17 cellular contexts compared by ENCODE assay signal in the genomic region with DNA sequence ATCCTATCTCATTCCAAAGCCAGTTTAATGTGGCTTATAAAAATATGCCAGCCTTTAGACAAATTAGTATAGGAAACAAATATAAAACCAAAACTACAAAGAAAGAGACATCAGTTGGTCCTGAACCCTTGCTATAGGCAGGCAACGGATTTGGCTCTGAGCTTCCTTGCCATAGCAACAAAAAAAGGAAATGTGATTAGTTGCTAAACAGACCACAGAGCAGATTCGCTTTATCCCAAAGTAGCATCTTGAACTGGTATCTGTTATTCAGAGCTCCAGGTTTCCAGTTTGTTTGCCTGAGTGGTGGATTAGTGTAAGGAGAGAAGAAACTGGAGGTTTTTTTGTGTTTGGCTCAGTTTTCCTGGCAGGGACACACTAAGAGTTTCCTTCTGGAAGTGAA. TPM values are rescaled to one million over a fixed set of nuclear protein-coding genes. Genes with fewer than 3 reads are reported as not detected.
DNase-seq lines count a peak whose midpoint lies in the region; ATAC-seq and TF ChIP-seq lines count a peak whose summit lies in the region.
"Had no signal": no experiment of that assay in that cellular context is flagged by ENCODE, and none has a peak within 500 bp of the region (broad histone marks: within the 10 kb centered on the region; RNA-seq: fewer than 3 reads in every experiment).

No MANE protein-coding gene starts in this region.

- no peak overlapping the region for H3K4me3 ChIP-seq in BE2C (ENCODE audit: low read depth, low read length)
- H3K4me3 ChIP-seq: ovary, sigmoid colon, tibial nerve had no signal

- peak; percentile 35 for DNase-seq in BE2C
- DNase-seq in CD1c-positive myeloid dendritic cell (ENCODE audit: extremely low spot score) = peak; percentile 52
- DNase-seq in OCI-M1 (lab: John Stamatoyannopoulos, UW) = peak; percentile 8
- no peak for DNase-seq in SW 1271 (lab: John Stamatoyannopoulos, UW)
- DNase-seq in activated CD8-positive, alpha-beta memory T cell treated with anti-CD3 and anti-CD28 coated beads, Interleukin-2, amount 50 U/mL, for 4 hours = no peak
- DNase-seq: activated CD4-positive, alpha-beta memory T cell treated with anti-CD3 and anti-CD28 coated beads, Interleukin-2, amount 10 ng/mL, durations not matched to agents 7 days and 5 days; activated T-cell treated with anti-CD3 and anti-CD28 coated beads, Interleukin-2, amount 50 U/mL, for 48 hours; left ventricle myocardium superior; NCI-H1436 treated with DMSO at 0.1 percent for 48 hours; ovary; RPMI8226; sigmoid colon; stimulated activated naive CD4-positive, alpha-beta T cell; WERI-Rb-1 had no signal

- H3K4me1 Mint-ChIP-seq in dendritic cell treated with granulocyte-macrophage colony-stimulating factor and Interleukin-4, amounts not matched to agents 40 ng/mL and 50 ng/mL, for 4 days (ENCODE audit: low read depth) = peaks cover 50% of the 10 kb centered on the region

- no peaks in the 10 kb centered on the region for H3K27me3 ChIP-seq in BE2C
- H3K27me3 ChIP-seq: ovary, sigmoid colon, tibial nerve had no signal

- ATAC-seq in HG02642 (IDR thresholded peaks at IDR 0.05; ENCODE audit: poor library complexity, unreplicated experiment) = no peak
- ATAC-seq: left ventricle myocardium superior had no signal

- intact Hi-C loops in dendritic cell treated with granulocyte-macrophage colony-stimulating factor and Interleukin-4, amounts not matched to agents 40 ng/mL and 50 ng/mL, for 4 days (cut with micrococcal nuclease) = loop anchor here (5.0 kb wide), 1 partner anchor 41 kb away; no protein-coding TSS in a partner anchor

- no peaks in the 10 kb centered on the region for H3K36me3 Mint-ChIP-seq in dendritic cell treated with granulocyte-macrophage colony-stimulating factor and Interleukin-4, amounts not matched to agents 40 ng/mL and 50 ng/mL, for 4 days (ENCODE audit: low read depth)

- TF ChIP-seq CTCF in BE2C (IDR thresholded peaks at IDR 0.05; ENCODE audit: low read depth, low read length) = no peak

- no peaks in the 10 kb centered on the region for H3K27me3 Mint-ChIP-seq in dendritic cell treated with granulocyte-macrophage colony-stimulating factor and Interleukin-4, amounts not matched to agents 40 ng/mL and 50 ng/mL, for 4 days

- H3K9me3 ChIP-seq in BE2C = no peaks in the 10 kb centered on the region
- H3K9me3 ChIP-seq: ovary, sigmoid colon, tibial nerve had no signal

- H3K4me3 Mint-ChIP-seq in dendritic cell treated with granulocyte-macrophage colony-stimulating factor and Interleukin-4, amounts not matched to agents 40 ng/mL and 50 ng/mL, for 4 days = no peak overlapping the region
- H3K4me3 Mint-ChIP-seq: activated CD4-positive, alpha-beta memory T cell treated with anti-CD3 and anti-CD28 coated beads, Interleukin-2, amount 10 ng/mL, durations not matched to agents 7 days and 5 days had no signal

- H3K9me3 Mint-ChIP-seq in dendritic cell treated with granulocyte-macrophage colony-stimulating factor and Interleukin-4, amounts not matched to agents 40 ng/mL and 50 ng/mL, for 4 days = no peaks in the 10 kb centered on the region

- no peaks in the 10 kb centered on the region for H3K36me3 ChIP-seq in BE2C
- H3K36me3 ChIP-seq: ovary, sigmoid colon, tibial nerve, WERI-Rb-1 had no signal

- H3K27ac Mint-ChIP-seq in dendritic cell treated with granulocyte-macrophage colony-stimulating factor and Interleukin-4, amounts not matched to agents 40 ng/mL and 50 ng/mL, for 4 days = peak overlapping the region; percentile 82

- peaks cover 15% of the 10 kb centered on the region for H3K4me1 ChIP-seq in BE2C
- H3K4me1 ChIP-seq: sigmoid colon, tibial nerve had no signal

RNA-seq across cellular contexts. Expression of gene CHST2, which starts 44.0 kb away (rescaled TPM):
- 1.3 TPM for polyA plus RNA-seq in BE2C (2012; ENCODE audit: insufficient read depth, insufficient read length, low read depth)

Comparison
In these comparisons a context has a peak if more than half of its experiments do, and no peak if none do; other contexts are left out.
1. DNase-seq: peak in BE2C (single experiment), CD1c-positive myeloid dendritic cell (single experiment) and OCI-M1 (single experiment); none in SW 1271 (0 of 2) and activated CD8-positive, alpha-beta memory T cell treated with anti-CD3 and anti-CD28 coated beads, Interleukin-2, amount 50 U/mL, for 4 hours (single experiment).